In genomic region chr16:67658849-67659674, GRCh38 we compare ENCODE assay signal across 9 cellular contexts. TPM values are rescaled to one million over a fixed set of nuclear protein-coding genes. Genes with fewer than 3 reads are reported as not detected.
A peak's percentile ranks its signal among the peaks of the same experiment; 100 is the strongest.
DNase-seq lines count a peak whose midpoint lies in the region; ATAC-seq and TF ChIP-seq lines count a peak whose summit lies in the region.
"Had no signal": no experiment of that assay in that cellular context is flagged by ENCODE, and none has a peak within 500 bp of the region (broad histone marks: within the 10 kb centered on the region; RNA-seq: fewer than 3 reads in every experiment).

No MANE protein-coding gene starts in this region.

- peaks cover 13% of the 10 kb centered on the region for H3K4me1 Mint-ChIP-seq in stimulated activated naive CD8-positive, alpha-beta T cell treated with anti-CD3 and anti-CD28 coated beads, Interleukin-15, Interleukin-2, amounts not matched to agents 100 ng/mL and 50 ng/mL, for 24 hours (ENCODE audit: low read depth)
- peaks cover 16% of the 10 kb centered on the region for H3K4me1 Mint-ChIP-seq in mesothelial cell of epicardium

- TF ChIP-seq CTCF in body of pancreas (IDR thresholded peaks at IDR 0.05) (no peak), mesothelial cell of epicardium (IDR thresholded peaks at IDR 0.05; ENCODE audit: unreplicated experiment) (no peak)

- H3K27me3 Mint-ChIP-seq in stimulated activated naive CD8-positive, alpha-beta T cell treated with anti-CD3 and anti-CD28 coated beads, Interleukin-15, Interleukin-2, amounts not matched to agents 100 ng/mL and 50 ng/mL, for 24 hours: no peaks in the 10 kb centered on the region
- peaks cover 16% of the 10 kb centered on the region for H3K27me3 Mint-ChIP-seq in mesothelial cell of epicardium (ENCODE audit: low read depth)

- no peak for TF ChIP-seq POLR2A in body of pancreas (IDR thresholded peaks at IDR 0.05)

- no peak overlapping the region for H3K27ac ChIP-seq in body of pancreas

- whole genome bisulfite sequencing in body of pancreas, 2 donors: 37 to 38% methylated on average over 20 to 21 of the region's 21 CpGs

- intact Hi-C loops in body of pancreas (cut with DNase I): loop anchor here (5.0 kb wide), 1 partner anchor 102 kb away; no protein-coding TSS in a partner anchor

- H3K36me3 ChIP-seq in body of pancreas (replicated peaks in 1 of 2; ENCODE audit: insufficient read depth in 1 of 2, low read depth in 2 of 2): no peaks in the 10 kb centered on the region

- no peaks in the 10 kb centered on the region for H3K9me3 ChIP-seq in body of pancreas

- peaks cover 6% of the 10 kb centered on the region for H3K36me3 Mint-ChIP-seq in stimulated activated naive CD8-positive, alpha-beta T cell treated with anti-CD3 and anti-CD28 coated beads, Interleukin-15, Interleukin-2, amounts not matched to agents 100 ng/mL and 50 ng/mL, for 24 hours (ENCODE audit: low read depth)
- H3K36me3 Mint-ChIP-seq in mesothelial cell of epicardium: peaks cover under 1% of the 10 kb centered on the region

- peaks cover 46% of the 10 kb centered on the region for H3K4me1 ChIP-seq in body of pancreas

- ATAC-seq in stimulated activated naive CD8-positive, alpha-beta T cell treated with anti-CD3 and anti-CD28 coated beads, Interleukin-15, Interleukin-2, amounts not matched to agents 100 U/mL and 50 U/mL, for 24 hours: no peak
- ATAC-seq in body of pancreas: no peak
- ATAC-seq in GM18907 (IDR thresholded peaks at IDR 0.05; ENCODE audit: unreplicated experiment): no peak

- peak overlapping the region; percentile 92 for H3K27ac Mint-ChIP-seq in stimulated activated naive CD8-positive, alpha-beta T cell treated with anti-CD3 and anti-CD28 coated beads, Interleukin-15, Interleukin-2, amounts not matched to agents 100 ng/mL and 50 ng/mL, for 24 hours
- H3K27ac Mint-ChIP-seq in mesothelial cell of epicardium: no peak overlapping the region

- H3K27me3 ChIP-seq in body of pancreas: peaks cover 0 to 6% of the 10 kb centered on the region in 2 donors

- peak overlapping the region; percentile 63 to 78 for H3K4me3 ChIP-seq in body of pancreas

- peak overlapping the region; percentile 88 for H3K4me3 Mint-ChIP-seq in stimulated activated naive CD8-positive, alpha-beta T cell treated with anti-CD3 and anti-CD28 coated beads, Interleukin-15, Interleukin-2, amounts not matched to agents 100 ng/mL and 50 ng/mL, for 24 hours
- H3K4me3 Mint-ChIP-seq in mesothelial cell of epicardium: peak overlapping the region; percentile 93

- no peak for DNase-seq in stimulated activated naive CD8-positive, alpha-beta T cell treated with anti-CD3 and anti-CD28 coated beads, Interleukin-15, Interleukin-2, amounts not matched to agents 100 U/mL and 50 U/mL, for 24 hours
- DNase-seq in body of pancreas (no peak), mesothelial cell of epicardium (ENCODE audit: low spot score in 2 of 2, unreplicated experiment in 2 of 2) (no peak), NCI-H187 (lab: John Stamatoyannopoulos, UW) (no peak), NOMO-1 (lab: John Stamatoyannopoulos, UW; ENCODE audit: unreplicated experiment in 2 of 2) (no peak), DMS79 (lab: John Stamatoyannopoulos, UW) (no peak)
- DNase-seq: NCI-H1436 had no signal

- H3K9me3 Mint-ChIP-seq in stimulated activated naive CD8-positive, alpha-beta T cell treated with anti-CD3 and anti-CD28 coated beads, Interleukin-15, Interleukin-2, amounts not matched to agents 100 ng/mL and 50 ng/mL, for 24 hours: no peaks in the 10 kb centered on the region
- no peaks in the 10 kb centered on the region for H3K9me3 Mint-ChIP-seq in mesothelial cell of epicardium

RNA-seq across cellular contexts. Expression of gene ACD, which starts 1.0 kb away (rescaled TPM):
- total RNA-seq in body of pancreas: 10 to 100 TPM; 11.4 to 33.6 TPM
- total RNA-seq in mesothelial cell of epicardium: 24.5 to 27.9 TPM (median 25.8 TPM) in 3 replicates

RNA-seq across cellular contexts. Expression of gene PARD6A, which starts 1.7 kb away (rescaled TPM):
- 10 to 100 TPM; 21.1 to 22.8 TPM for total RNA-seq in body of pancreas
- 1.9 to 2.2 TPM (median 1.9 TPM) in 3 replicates for total RNA-seq in mesothelial cell of epicardium

RNA-seq across cellular contexts. Expression of gene ENKD1, which starts 7.5 kb away (rescaled TPM):
- 10 to 100 TPM; 68.0 to 91.0 TPM for total RNA-seq in body of pancreas
- 11.7 to 13.0 TPM (median 12.8 TPM) in 3 replicates for total RNA-seq in mesothelial cell of epicardium

RNA-seq across cellular contexts. Expression of gene C16orf86, which starts 7.6 kb away (rescaled TPM):
- 1 to 10 TPM; 7.5 to 9.6 TPM for total RNA-seq in body of pancreas
- 1.2 to 2.0 TPM (median 1.8 TPM) in 3 replicates for total RNA-seq in mesothelial cell of epicardium

RNA-seq across cellular contexts. Expression of gene CARMIL2, which starts 14.1 kb away (rescaled TPM):
- total RNA-seq in body of pancreas (1 to 10 TPM in 1 of 2 donors, under 1 TPM in 1; 0.52 to 2.3 TPM), mesothelial cell of epicardium (6.7 to 10.2 TPM (median 8.0 TPM) in 3 replicates)
